ENCODE assay signal across 2 cellular contexts in genomic region chr11:131710511-131710910, GRCh38.
A peak's percentile ranks its signal among the peaks of the same experiment; 100 is the strongest.
TF ChIP-seq lines count a peak whose summit lies in the region.

No MANE protein-coding gene starts in this region.

TF ChIP-seq in IMR-90, 13 proteins besides CTCF, POLR2A, EP300 and RAD21:
- TF ChIP-seq, protein P1, sequence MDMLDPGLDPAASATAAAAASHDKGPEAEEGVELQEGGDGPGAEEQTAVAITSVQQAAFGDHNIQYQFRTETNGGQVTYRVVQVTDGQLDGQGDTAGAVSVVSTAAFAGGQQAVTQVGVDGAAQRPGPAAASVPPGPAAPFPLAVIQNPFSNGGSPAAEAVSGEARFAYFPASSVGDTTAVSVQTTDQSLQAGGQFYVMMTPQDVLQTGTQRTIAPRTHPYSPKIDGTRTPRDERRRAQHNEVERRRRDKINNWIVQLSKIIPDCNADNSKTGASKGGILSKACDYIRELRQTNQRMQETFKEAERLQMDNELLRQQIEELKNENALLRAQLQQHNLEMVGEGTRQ (IDR thresholded peaks at IDR 0.05; ENCODE audit: low read depth, low read length), result no peak
- peak; percentile 17; the same call in 1 of the 2 replicates for TF ChIP-seq CEBPB (IDR thresholded peaks at IDR 0.05; ENCODE audit: low read depth, low read length)
TF ChIP-seq in IMR-90: peak in this region for 1.

TF ChIP-seq in GM23338, 12 proteins besides CTCF, POLR2A, EP300 and RAD21:
- TF ChIP-seq EZH2phosphoT487 (IDR thresholded peaks at IDR 0.05; ENCODE audit: unreplicated experiment) (no peak), ZNF331 (CRISPR knock-in tag; IDR thresholded peaks at IDR 0.05; ENCODE audit: low read depth) (no peak), ZNF462 (CRISPR knock-in tag; IDR thresholded peaks at IDR 0.05) (no peak), ZNF114 (CRISPR knock-in tag; IDR thresholded peaks at IDR 0.05) (no peak)
